ENCODE assay signal across 8 cellular contexts in the genomic region with DNA sequence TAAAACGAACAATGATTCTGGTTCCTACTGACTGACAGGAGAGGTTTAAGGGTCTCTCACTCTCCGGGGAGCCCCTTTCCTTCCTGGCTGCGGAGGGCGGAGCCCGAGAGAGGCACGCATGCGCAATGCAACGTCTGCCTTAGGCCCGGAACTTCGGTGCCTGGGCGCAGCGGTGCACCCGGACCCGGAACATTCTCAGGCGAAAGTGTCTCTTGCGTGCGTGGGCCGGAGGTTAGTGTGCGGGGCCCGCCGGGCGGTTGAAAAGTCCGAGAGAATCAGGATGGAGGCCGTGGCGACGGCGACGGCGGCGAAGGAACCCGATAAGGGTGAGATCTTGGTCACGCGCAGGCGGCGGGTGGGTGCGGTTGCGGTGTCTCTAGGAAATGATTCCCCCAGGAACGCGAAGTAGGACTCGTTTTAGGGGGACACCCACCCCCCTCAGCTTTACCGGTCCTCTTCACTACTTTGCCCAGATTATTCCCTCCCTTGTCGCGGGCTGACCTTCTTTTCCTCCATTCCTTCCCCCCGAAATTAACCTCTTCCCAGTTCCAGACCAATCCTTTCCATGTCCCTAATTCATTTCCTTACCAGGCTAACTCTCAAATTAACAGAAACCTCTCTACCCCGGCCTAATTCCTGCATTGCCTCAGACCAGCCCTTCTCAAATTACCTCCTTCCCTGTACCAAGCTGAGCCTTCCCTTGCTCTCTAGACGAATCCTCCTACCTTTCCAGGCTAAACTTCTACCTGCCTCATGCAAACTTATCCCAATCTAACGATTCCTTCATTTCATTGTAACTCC. TPM values are rescaled to one million over a fixed set of nuclear protein-coding genes. Genes with fewer than 3 reads are reported as not detected.
A peak's percentile ranks its signal among the peaks of the same experiment; 100 is the strongest.
DNase-seq lines count a peak whose midpoint lies in the region; ATAC-seq, FAIRE-seq and TF ChIP-seq lines count a peak whose summit lies in the region.

A gene (plus strand): TSS at position 142 of the 801 bp plus-strand sequence. CDS start 139 bp downstream, at position 281.

- ATAC-seq in pancreas, result peak; percentile 85 to 90 (median 88)

- peak within 1 kb of the TSS; percentile 42 for H2AFZ ChIP-seq in SU-DHL-6 (ENCODE audit: low read depth, low read length, severe bottlenecking)

- no peaks in the 10 kb centered on the region for H3K9me3 Mint-ChIP-seq in activated naive CD8-positive, alpha-beta T cell treated with anti-CD3 and anti-CD28 coated beads for 36 hours

- H3K4me2 ChIP-seq in SU-DHL-6 (ENCODE audit: low read depth, low read length, poor library complexity, severe bottlenecking), result peak within 1 kb of the TSS; percentile 89

- H3K27me3 ChIP-seq in SU-DHL-6 (ENCODE audit: low read length) (no peaks in the 10 kb centered on the region), pancreas (no peaks in the 10 kb centered on the region), tibial artery (no peaks in the 10 kb centered on the region)

- TF ChIP-seq CTCF in HEK293 (tag by site-specific recombination; IDR thresholded peaks at IDR 0.05) (peak; percentile 38; the same call in 1 of the 2 replicates), SU-DHL-6 (IDR thresholded peaks at IDR 0.05; ENCODE audit: insufficient read depth, low read length, poor library complexity, severe bottlenecking) (no peak), pancreas (IDR thresholded peaks at IDR 0.05) (no peak), tibial artery (IDR thresholded peaks at IDR 0.05) (peak in 1 of 2 experiments; percentile 15)

- H4K20me1 ChIP-seq in SU-DHL-6 (ENCODE audit: low read depth, low read length), result no peaks in the 10 kb centered on the region

- peak within 1 kb of the TSS; percentile 79 for H3K9ac ChIP-seq in SU-DHL-6 (ENCODE audit: low read length)

- H3K4me3 ChIP-seq in HEK293 (ENCODE audit: low read depth, low read length) (peak within 1 kb of the TSS; percentile 77), SU-DHL-6 (ENCODE audit: insufficient read depth, low read length, poor library complexity, severe bottlenecking) (peak within 1 kb of the TSS; percentile 90), pancreas (peak within 1 kb of the TSS; percentile 47 to 84 (median 65)), tibial artery (peak within 1 kb of the TSS; percentile 69 to 70)

- peaks cover 32% of the 10 kb centered on the region for H3K36me3 Mint-ChIP-seq in activated naive CD8-positive, alpha-beta T cell treated with anti-CD3 and anti-CD28 coated beads for 36 hours

- intact Hi-C loops in head of caudate nucleus (cut with DNase I), result no loop called here
- intact Hi-C loops in pancreas (cut with DNase I), result no loop called here
- intact Hi-C loops in tibial artery (cut with DNase I; ENCODE audit: low total_unique reads), result loop anchor here (5.0 kb wide), 1 partner anchor 42 kb away; a partner anchor contains a TSS

- no peaks in the 10 kb centered on the region for H3K9me2 ChIP-seq in SU-DHL-6 (replicated peaks; ENCODE audit: insufficient read depth, low read length)

- DNase-seq in GM03348 (ENCODE audit: low spot score), result peak; percentile 96
- DNase-seq in NCI-H1092 (lab: John Stamatoyannopoulos, UW), result peak; percentile 75
- peak; percentile 89 for DNase-seq in activated naive CD8-positive, alpha-beta T cell treated with anti-CD3 and anti-CD28 coated beads for 36 hours
- DNase-seq in head of caudate nucleus, result peak; percentile 67 to 94 (median 88)
- peak; percentile 81 to 95 (median 88) for DNase-seq in pancreas
- DNase-seq in tibial artery, result peak; percentile 77 to 92

- peak within 1 kb of the TSS; percentile 97 for H3K27ac Mint-ChIP-seq in activated naive CD8-positive, alpha-beta T cell treated with anti-CD3 and anti-CD28 coated beads for 36 hours

- H3K9me3 ChIP-seq in HEK293 (ENCODE audit: control insufficient read depth, insufficient read depth, low read depth, low read length) (no peaks in the 10 kb centered on the region), SU-DHL-6 (ENCODE audit: insufficient read depth, low read length) (no peaks in the 10 kb centered on the region), pancreas (no peaks in the 10 kb centered on the region), tibial artery (no peaks in the 10 kb centered on the region)

- peaks cover 9% of the 10 kb centered on the region for H3K27me3 Mint-ChIP-seq in activated naive CD8-positive, alpha-beta T cell treated with anti-CD3 and anti-CD28 coated beads for 36 hours

- POLR2A ChIA-PET in HEK293 (lab: Yijun Ruan, JAX), result interaction anchor here (0.8 to 2.1 kb wide), 6 partner anchors 15 to 126 kb away, joined by 3 to 9 read pairs (median 4); a partner anchor contains a TSS

- H3K4me1 ChIP-seq in HEK293 (ENCODE audit: control insufficient read depth, insufficient read depth, low read length) (peaks cover 20% of the 10 kb centered on the region), pancreas (peaks cover 6 to 25% (median 6%) of the 10 kb centered on the region in 3 donors), tibial artery (peaks cover 4 to 40% (median 32%) of the 10 kb centered on the region in 4 donors)

- H3K79me2 ChIP-seq in SU-DHL-6 (ENCODE audit: insufficient read depth, low read length), result peaks cover 14% of the 10 kb centered on the region

- peaks cover 31% of the 10 kb centered on the region for H3F3A ChIP-seq in SU-DHL-6 (ENCODE audit: insufficient read depth)

- WGBS in pancreas, 2 donors, result 1% methylated on average over 44 to 47 of the region's 47 CpGs

- peaks cover 53% of the 10 kb centered on the region for H3K4me1 Mint-ChIP-seq in activated naive CD8-positive, alpha-beta T cell treated with anti-CD3 and anti-CD28 coated beads for 36 hours

- H3K36me3 ChIP-seq in HEK293 (ENCODE audit: control insufficient read depth in 2 of 2, insufficient read depth in 1 of 2, low read length in 2 of 2), result peaks cover 56 to 66% of the 10 kb centered on the region in 2 experiments
- peaks cover 6% of the 10 kb centered on the region for H3K36me3 ChIP-seq in SU-DHL-6 (ENCODE audit: low read length)
- H3K36me3 ChIP-seq in pancreas, result peaks cover 0 to 18% (median 14%) of the 10 kb centered on the region in 3 donors
- peaks cover 21 to 55% (median 41%) of the 10 kb centered on the region in 3 donors for H3K36me3 ChIP-seq in tibial artery

- H3K4me3 Mint-ChIP-seq in activated naive CD8-positive, alpha-beta T cell treated with anti-CD3 and anti-CD28 coated beads for 36 hours, result peak within 1 kb of the TSS; percentile 97

- FAIRE-seq in pancreas (lab: Jason Lieb, UNC), result no peak

- CTCF ChIA-PET in HEK293 (lab: Yijun Ruan, JAX), result interaction anchor here (0.6 to 1.9 kb wide), 10 partner anchors 11 to 652 kb away, joined by 3 to 6 read pairs (median 4); no protein-coding TSS in a partner anchor

- H3K27ac ChIP-seq in HEK293 (ENCODE audit: extremely low read depth, low read depth, low read length) (peak within 1 kb of the TSS; percentile 98), SU-DHL-6 (ENCODE audit: low read depth, low read length) (peak within 1 kb of the TSS; percentile 75), pancreas (peak within 1 kb of the TSS; percentile 41 to 98 (median 92)), tibial artery (peak within 1 kb of the TSS; percentile 88 to 91)

TF ChIP-seq in HEK293, 187 proteins besides CTCF, POLR2A, EP300 and RAD21 (continues in another document):
- no peak for TF ChIP-seq ZNF658 (tag by site-specific recombination; IDR thresholded peaks at IDR 0.05)
- no peak for TF ChIP-seq ZNF510 (tag by site-specific recombination; IDR thresholded peaks at IDR 0.05; ENCODE audit: insufficient replicate concordance)
- peak; percentile 84 for TF ChIP-seq ZNF664 (tag by site-specific recombination; IDR thresholded peaks at IDR 0.05)
- no peak for TF ChIP-seq ZNF175 (tag by site-specific recombination; IDR thresholded peaks at IDR 0.05)
- TF ChIP-seq ZNF600 (tag by site-specific recombination; IDR thresholded peaks at IDR 0.05), result peak; percentile 90
- TF ChIP-seq, protein P1, sequence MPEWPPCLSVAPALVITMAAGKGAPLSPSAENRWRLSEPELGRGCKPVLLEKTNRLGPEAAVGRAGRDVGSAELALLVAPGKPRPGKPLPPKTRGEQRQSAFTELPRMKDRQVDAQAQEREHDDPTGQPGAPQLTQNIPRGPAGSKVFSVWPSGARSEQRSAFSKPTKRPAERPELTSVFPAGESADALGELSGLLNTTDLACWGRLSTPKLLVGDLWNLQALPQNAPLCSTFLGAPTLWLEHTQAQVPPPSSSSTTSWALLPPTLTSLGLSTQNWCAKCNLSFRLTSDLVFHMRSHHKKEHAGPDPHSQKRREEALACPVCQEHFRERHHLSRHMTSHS (tag by site-specific recombination; IDR thresholded peaks at IDR 0.05), result 0 out of 2 replicates have a peak, but pooled peaks have one; percentile 60
- TF ChIP-seq ZNF423 (tag by site-specific recombination; IDR thresholded peaks at IDR 0.05), result peak; percentile 74
- TF ChIP-seq ZNF792 (tag by site-specific recombination; IDR thresholded peaks at IDR 0.05), result peak; percentile 89; the same call in 1 of the 2 replicates
- peak; percentile 60; the same call in 1 of the 2 replicates for TF ChIP-seq ZFP3 (tag by site-specific recombination; IDR thresholded peaks at IDR 0.05; ENCODE audit: low read depth)
- no peak for TF ChIP-seq ZNF585B (tag by site-specific recombination; IDR thresholded peaks at IDR 0.05)
- TF ChIP-seq ZBTB21 (tag by site-specific recombination; IDR thresholded peaks at IDR 0.05), result peak; percentile 92
- TF ChIP-seq ZNF155 (tag by site-specific recombination; IDR thresholded peaks at IDR 0.05), result 0 out of 2 replicates have a peak, but pooled peaks have one; percentile 10
- TF ChIP-seq, protein P2, sequence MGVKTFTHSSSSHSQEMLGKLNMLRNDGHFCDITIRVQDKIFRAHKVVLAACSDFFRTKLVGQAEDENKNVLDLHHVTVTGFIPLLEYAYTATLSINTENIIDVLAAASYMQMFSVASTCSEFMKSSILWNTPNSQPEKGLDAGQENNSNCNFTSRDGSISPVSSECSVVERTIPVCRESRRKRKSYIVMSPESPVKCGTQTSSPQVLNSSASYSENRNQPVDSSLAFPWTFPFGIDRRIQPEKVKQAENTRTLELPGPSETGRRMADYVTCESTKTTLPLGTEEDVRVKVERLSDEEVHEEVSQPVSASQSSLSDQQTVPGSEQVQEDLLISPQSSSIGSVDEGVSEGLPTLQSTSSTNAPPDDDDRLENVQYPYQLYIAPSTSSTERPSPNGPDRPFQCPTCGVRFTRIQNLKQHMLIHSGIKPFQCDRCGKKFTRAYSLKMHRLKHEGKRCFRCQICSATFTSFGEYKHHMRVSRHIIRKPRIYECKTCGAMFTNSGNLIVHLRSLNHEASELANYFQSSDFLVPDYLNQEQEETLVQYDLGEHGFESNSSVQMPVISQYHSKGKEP (tag by site-specific recombination; IDR thresholded peaks at IDR 0.05), result peak; percentile 38; the same call in 1 of the 2 replicates
- peak; percentile 99 for TF ChIP-seq ZBTB1 (tag by site-specific recombination; IDR thresholded peaks at IDR 0.05)
- 0 out of 2 replicates have a peak, but pooled peaks have one; percentile 9 for TF ChIP-seq IKZF3 (tag by site-specific recombination; IDR thresholded peaks at IDR 0.05)
- peak; percentile 99 for TF ChIP-seq GLI4 (tag by site-specific recombination; IDR thresholded peaks at IDR 0.05)
- TF ChIP-seq ZNF530 (tag by site-specific recombination; IDR thresholded peaks at IDR 0.05; ENCODE audit: low read depth), result no peak

RNA-seq across cellular contexts. Expression of the gene that starts here (rescaled TPM):
- 10 to 100 TPM; 19.1 to 20.5 TPM for total RNA-seq in activated naive CD8-positive, alpha-beta T cell treated with anti-CD3 and anti-CD28 coated beads for 36 hours
- total RNA-seq in pancreas, result 10 to 100 TPM in 5 of 6 donors, 1 to 10 TPM in 1; 9.4 to 19.2 (median 13.1) TPM
- polyA plus RNA-seq in pancreas, result 10 to 100 TPM; 11.3 to 12.4 TPM

Comparison
In these comparisons a context has a peak if more than half of its experiments do, and no peak if none do; other contexts are left out.
1. Peak in every context shown above with its lines: DNase-seq, ATAC-seq, H3K4me3 ChIP-seq and H3K27ac ChIP-seq.